In genomic region chr16:2230376-2230775, GRCh38 we compare ENCODE assay signal across 21 cellular contexts. TPM values are rescaled to one million over a fixed set of nuclear protein-coding genes. Genes with fewer than 3 reads are reported as not detected.
A peak's percentile ranks its signal among the peaks of the same experiment; 100 is the strongest.
DNase-seq lines count a peak whose midpoint lies in the region; ATAC-seq and TF ChIP-seq lines count a peak whose summit lies in the region.
"Had no signal": no experiment of that assay in that cellular context is flagged by ENCODE, and none has a peak within 500 bp of the region (broad histone marks: within the 10 kb centered on the region; RNA-seq: fewer than 3 reads in every experiment).

No MANE protein-coding gene starts in this region.

- H3K9me3 Mint-ChIP-seq in glutamatergic neuron (ENCODE audit: unreplicated experiment) (peaks cover 6% of the 10 kb centered on the region), osteocyte (ENCODE audit: unreplicated experiment) (no peaks in the 10 kb centered on the region)
- H3K9me3 Mint-ChIP-seq: CD4-positive, alpha-beta T cell; IgD-negative memory B cell had no signal

- H3K27me3 Mint-ChIP-seq in glutamatergic neuron (ENCODE audit: unreplicated experiment) (peaks cover 6% of the 10 kb centered on the region), osteocyte (ENCODE audit: unreplicated experiment) (no peaks in the 10 kb centered on the region)

- CTCF ChIA-PET in RWPE1 (lab: Yijun Ruan, JAX), result interaction anchor here (1.1 to 2.0 kb wide), 3 partner anchors 21 to 36 kb away, joined by 3 to 6 read pairs (median 5); partner anchors contain the start of gene ECI1

- H3K4me1 Mint-ChIP-seq in glutamatergic neuron (ENCODE audit: low read depth, unreplicated experiment) (peaks cover 3% of the 10 kb centered on the region), osteocyte (ENCODE audit: unreplicated experiment) (peaks cover 8% of the 10 kb centered on the region)

- H3K27ac Mint-ChIP-seq in glutamatergic neuron (ENCODE audit: unreplicated experiment) (peak overlapping the region; percentile 77), osteocyte (ENCODE audit: unreplicated experiment) (no peak overlapping the region)
- H3K27ac Mint-ChIP-seq: CD4-positive, alpha-beta T cell; IgD-negative memory B cell had no signal

- POLR2A ChIA-PET in RWPE1 (lab: Yijun Ruan, JAX; ENCODE audit: low non-redundant PET), result interaction anchor here (0.6 kb wide), 1 partner anchor 75 kb away, joined by 3 read pairs; the partner anchor contains the start of gene TRAF7

- peak overlapping the region; percentile 93 for H3K27ac ChIP-seq in RWPE1
- H3K27ac ChIP-seq: PC-9 had no signal

- no peak overlapping the region for H3K4me3 Mint-ChIP-seq in glutamatergic neuron (ENCODE audit: unreplicated experiment)
- H3K4me3 Mint-ChIP-seq in osteocyte (ENCODE audit: unreplicated experiment), result no peak overlapping the region
- H3K4me3 Mint-ChIP-seq: CD4-positive, alpha-beta T cell; IgD-negative memory B cell had no signal

- TF ChIP-seq CTCF in RWPE1 (conservative IDR thresholded peaks at IDR 0.05; ENCODE audit: low read depth) (no peak), glutamatergic neuron (IDR thresholded peaks at IDR 0.05; ENCODE audit: partially characterized antibody, unreplicated experiment) (no peak), osteocyte (IDR thresholded peaks at IDR 0.05) (no peak)

- no peaks in the 10 kb centered on the region for H3K36me3 Mint-ChIP-seq in glutamatergic neuron (ENCODE audit: unreplicated experiment)
- H3K36me3 Mint-ChIP-seq in osteocyte (ENCODE audit: unreplicated experiment), result peaks cover 9% of the 10 kb centered on the region

- peak; percentile 59 for DNase-seq in COLO668 (lab: John Stamatoyannopoulos, UW; ENCODE audit: unreplicated experiment)
- DNase-seq in RWPE1 (ENCODE audit: low spot score), result no peak
- DNase-seq in glutamatergic neuron, result no peak
- peak; percentile 80 for DNase-seq in osteocyte (ENCODE audit: extremely low spot score, unreplicated experiment)
- no peak for DNase-seq in NCI-H1092 (lab: John Stamatoyannopoulos, UW)
- DNase-seq in activated gamma-delta T cell treated with Interleukin-2 at 50 U/mL for 16 hours, result no peak
- DNase-seq: BE2C; CD4-positive, alpha-beta T cell; DMS153; H7; Kasumi-1; MG63; NCI-H1048; NCI-H1694; NCI-H345; NCI-H524 treated with DMSO at 0.1 percent for 48 hours; PC-9; SW 1271 had no signal

- ATAC-seq in GM21390 (IDR thresholded peaks at IDR 0.05; ENCODE audit: unreplicated experiment) (no peak), HG03175 (IDR thresholded peaks at IDR 0.05; ENCODE audit: unreplicated experiment) (no peak)

RNA-seq across cellular contexts. Expression of gene DNASE1L2, which starts 5.9 kb away (rescaled TPM):
- total RNA-seq in glutamatergic neuron (ENCODE audit: unreplicated experiment) (3.4 TPM), osteocyte (1.2 and 1.7 TPM in 2 replicates)

RNA-seq across cellular contexts. Expression of gene E4F1, which starts 7.0 kb away (rescaled TPM):
- total RNA-seq in glutamatergic neuron (ENCODE audit: unreplicated experiment), result 53.4 TPM
- 24.3 and 26.9 TPM in 2 replicates for total RNA-seq in osteocyte

RNA-seq across cellular contexts. Expression of gene PGP, which starts 15.7 kb away (rescaled TPM):
- total RNA-seq in glutamatergic neuron (ENCODE audit: unreplicated experiment) (33.9 TPM), osteocyte (14.1 and 15.0 TPM in 2 replicates)

RNA-seq across cellular contexts. Expression of gene BRICD5, which starts 19.7 kb away (rescaled TPM):
- total RNA-seq in glutamatergic neuron (ENCODE audit: unreplicated experiment), result 30.2 TPM
- 6.6 and 10.1 TPM in 2 replicates for total RNA-seq in osteocyte

RNA-seq across cellular contexts. Expression of gene ECI1, which starts 21.0 kb away (rescaled TPM):
- total RNA-seq in glutamatergic neuron (ENCODE audit: unreplicated experiment) (50.9 TPM), osteocyte (46.4 and 48.1 TPM in 2 replicates)

Comparison
In these comparisons a context has a peak if more than half of its experiments do, and no peak if none do; other contexts are left out.
1. DNase-seq: peak in COLO668 (single experiment) and osteocyte (single experiment); none in RWPE1 (single experiment), glutamatergic neuron (single experiment), NCI-H1092 (single experiment) and activated gamma-delta T cell treated with Interleukin-2 at 50 U/mL for 16 hours (single experiment).